In the genomic region with DNA sequence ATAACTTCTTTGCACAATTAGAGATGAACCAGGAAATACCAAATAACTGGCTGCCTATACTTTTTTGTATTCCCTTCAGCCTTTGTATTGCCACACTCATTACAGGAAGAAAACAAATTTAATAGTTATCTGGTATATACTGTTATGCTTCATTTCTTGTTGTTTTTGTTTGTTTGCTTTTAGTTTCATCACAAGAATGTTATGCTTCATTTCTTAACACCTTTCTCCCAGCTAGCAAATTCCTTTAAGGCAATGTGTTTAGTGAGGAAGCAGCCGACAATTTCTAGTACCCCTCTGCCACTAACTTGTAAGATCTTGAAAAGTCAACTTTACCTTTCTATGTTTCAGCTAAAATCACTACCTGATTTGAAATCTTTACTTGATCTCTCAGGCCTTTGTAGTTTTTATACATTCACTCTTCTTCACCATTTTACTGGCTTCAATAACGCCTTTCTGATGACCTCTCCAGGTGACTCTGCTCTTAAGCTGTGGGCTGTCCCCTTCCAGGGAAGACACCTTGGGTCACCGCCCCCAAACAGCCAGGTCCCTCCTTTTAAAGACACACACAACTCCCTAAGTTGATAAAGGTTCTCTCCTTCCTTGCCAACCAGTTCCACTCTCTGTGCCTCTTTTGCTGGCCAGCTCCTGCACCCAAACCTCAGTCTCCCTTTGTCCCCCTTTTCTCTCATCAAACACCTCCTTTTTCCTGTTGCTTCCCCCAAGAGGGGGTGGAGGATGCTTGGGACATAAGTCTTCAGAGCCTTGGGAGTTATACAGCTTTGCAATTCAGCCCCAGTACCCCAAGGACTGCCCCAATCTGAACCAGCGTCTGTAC, we compare ENCODE assay signal across 8 cellular contexts. TPM values are rescaled to one million over a fixed set of nuclear protein-coding genes. Genes with fewer than 3 reads are reported as not detected.
A peak's percentile ranks its signal among the peaks of the same experiment; 100 is the strongest.
DNase-seq lines count a peak whose midpoint lies in the region; ATAC-seq and TF ChIP-seq lines count a peak whose summit lies in the region.

No MANE protein-coding gene starts in this region.

- H3K36me3 ChIP-seq in HEK293 (ENCODE audit: control insufficient read depth in 2 of 2, insufficient read depth in 1 of 2, low read length in 2 of 2) (no peaks in the 10 kb centered on the region), iPS DF 6.9 (ENCODE audit: control insufficient read depth, insufficient read depth, low read length) (no peaks in the 10 kb centered on the region), skeletal muscle satellite cell (ENCODE audit: insufficient read depth, low read length) (no peaks in the 10 kb centered on the region)

- H3K4me3 ChIP-seq in HEK293 (ENCODE audit: low read depth, low read length) (peak overlapping the region; percentile 96), astrocyte of the cerebellum (ENCODE audit: low read depth, low read length) (peak overlapping the region; percentile 93), iPS DF 6.9 (ENCODE audit: low read length) (peak overlapping the region; percentile 92; the same call in 1 of the 2 replicates), skeletal muscle satellite cell (ENCODE audit: low read length) (peak overlapping the region; percentile 99)

- no peak for ATAC-seq in GM19467 (IDR thresholded peaks at IDR 0.05; ENCODE audit: unreplicated experiment)

- H3K9me3 ChIP-seq in HEK293 (ENCODE audit: control insufficient read depth, insufficient read depth, low read depth, low read length) = no peaks in the 10 kb centered on the region
- H3K9me3 ChIP-seq in iPS DF 6.9 (ENCODE audit: control insufficient read depth, insufficient read depth, low read length) = no peaks in the 10 kb centered on the region
- no peaks in the 10 kb centered on the region for H3K9me3 ChIP-seq in skeletal muscle satellite cell (replicated peaks; ENCODE audit: low read length)

- peak overlapping the region; percentile 91 for H3K4me2 ChIP-seq in skeletal muscle satellite cell (ENCODE audit: low read length)

- peak overlapping the region; percentile 96 for H3K9ac ChIP-seq in skeletal muscle satellite cell (ENCODE audit: low read depth, low read length)

- DNase-seq in DMS79 (lab: John Stamatoyannopoulos, UW) (peak; percentile 70), NCI-H128 (lab: John Stamatoyannopoulos, UW; ENCODE audit: unreplicated experiment) (peak; percentile 27), T-helper 2 cell (peak; percentile 40 to 83 (median 65)), astrocyte of the cerebellum (ENCODE audit: low read depth) (no peak), iPS DF 6.9 (ENCODE audit: low read depth, low spot score) (no peak)

- H3K4me1 ChIP-seq in HEK293 (ENCODE audit: control insufficient read depth, insufficient read depth, low read length) = no peaks in the 10 kb centered on the region; the same call in 1 of the 2 replicates
- H3K4me1 ChIP-seq in iPS DF 6.9 (ENCODE audit: control insufficient read depth, insufficient read depth, low read length) = no peaks in the 10 kb centered on the region
- peaks cover 11% of the 10 kb centered on the region for H3K4me1 ChIP-seq in skeletal muscle satellite cell (ENCODE audit: control insufficient read depth, insufficient read depth, low read length)

- H3K27me3 ChIP-seq in iPS DF 6.9 (ENCODE audit: control insufficient read depth, insufficient read depth, low read length) = no peaks in the 10 kb centered on the region
- H3K27me3 ChIP-seq in skeletal muscle satellite cell (ENCODE audit: control insufficient read depth, insufficient read depth, low read length) = peaks cover 7% of the 10 kb centered on the region

- H3K27ac ChIP-seq in HEK293 (ENCODE audit: extremely low read depth, low read depth, low read length) = peak overlapping the region; percentile 98
- no peak overlapping the region for H3K27ac ChIP-seq in iPS DF 6.9 (ENCODE audit: low read length)

- POLR2A ChIA-PET in HEK293 (lab: Yijun Ruan, JAX) = interaction anchor here (0.6 to 1.1 kb wide), 6 partner anchors 11 to 266 kb away, joined by 3 to 5 read pairs (median 4); a partner anchor contains a TSS

- no peak for TF ChIP-seq CTCF in HEK293 (tag by site-specific recombination; IDR thresholded peaks at IDR 0.05)
- TF ChIP-seq CTCF in astrocyte of the cerebellum (IDR thresholded peaks at IDR 0.05; ENCODE audit: low read depth, low read length, missing control alignments) = no peak

- no CpG with 5 or more reads among the region's 4 CpGs for WGBS in iPS DF 6.9 (ENCODE audit: insufficient coverage, insufficient read length)

- CTCF ChIA-PET in HEK293 (lab: Yijun Ruan, JAX) = interaction anchor here (0.6 to 1.0 kb wide), 2 partner anchors 55 to 342 kb away, joined by 3 read pairs; no protein-coding TSS in a partner anchor

- in situ Hi-C loops in astrocyte of the cerebellum (cut with HindIII; ENCODE audit: low sequenced_read_pairs) = no loop called here

TF ChIP-seq in HEK293, 187 proteins besides CTCF, POLR2A, EP300 and RAD21 (continues in another document):
- TF ChIP-seq, protein P1, sequence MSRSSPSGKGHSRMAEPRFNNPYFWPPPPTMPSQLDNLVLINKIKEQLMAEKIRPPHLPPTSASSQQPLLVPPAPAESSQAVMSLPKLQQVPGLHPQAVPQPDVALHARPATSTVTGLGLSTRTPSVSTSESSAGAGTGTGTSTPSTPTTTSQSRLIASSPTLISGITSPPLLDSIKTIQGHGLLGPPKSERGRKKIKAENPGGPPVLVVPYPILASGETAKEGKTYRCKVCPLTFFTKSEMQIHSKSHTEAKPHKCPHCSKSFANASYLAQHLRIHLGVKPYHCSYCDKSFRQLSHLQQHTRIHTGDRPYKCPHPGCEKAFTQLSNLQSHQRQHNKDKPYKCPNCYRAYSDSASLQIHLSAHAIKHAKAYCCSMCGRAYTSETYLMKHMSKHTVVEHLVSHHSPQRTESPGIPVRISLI (tag by site-specific recombination; IDR thresholded peaks at IDR 0.05) = no peak
- TF ChIP-seq ZBTB17 (tag by site-specific recombination; IDR thresholded peaks at IDR 0.05) = peak; percentile 60; the same call in 1 of the 2 replicates
- TF ChIP-seq GFI1B (tag by site-specific recombination; IDR thresholded peaks at IDR 0.05) = no peak
- TF ChIP-seq ZNF174 (tag by site-specific recombination; IDR thresholded peaks at IDR 0.05) = no peak
- TF ChIP-seq SP2 (tag by site-specific recombination; IDR thresholded peaks at IDR 0.05) = peak; percentile 63
- 0 out of 2 replicates have a peak, but pooled peaks have one; percentile 42 for TF ChIP-seq ZEB2 (tag by site-specific recombination; IDR thresholded peaks at IDR 0.05)
- TF ChIP-seq ZNF366 (tag by site-specific recombination; conservative IDR thresholded peaks at IDR 0.05) = peak; percentile 49; the same call in 1 of the 2 replicates
- TF ChIP-seq SCRT2 (tag by site-specific recombination; IDR thresholded peaks at IDR 0.05) = peak; percentile 40
- no peak for TF ChIP-seq ZSCAN16 (tag by site-specific recombination; IDR thresholded peaks at IDR 0.05)
- no peak for TF ChIP-seq ZNF426 (tag by site-specific recombination; IDR thresholded peaks at IDR 0.05)
- TF ChIP-seq, protein P2, sequence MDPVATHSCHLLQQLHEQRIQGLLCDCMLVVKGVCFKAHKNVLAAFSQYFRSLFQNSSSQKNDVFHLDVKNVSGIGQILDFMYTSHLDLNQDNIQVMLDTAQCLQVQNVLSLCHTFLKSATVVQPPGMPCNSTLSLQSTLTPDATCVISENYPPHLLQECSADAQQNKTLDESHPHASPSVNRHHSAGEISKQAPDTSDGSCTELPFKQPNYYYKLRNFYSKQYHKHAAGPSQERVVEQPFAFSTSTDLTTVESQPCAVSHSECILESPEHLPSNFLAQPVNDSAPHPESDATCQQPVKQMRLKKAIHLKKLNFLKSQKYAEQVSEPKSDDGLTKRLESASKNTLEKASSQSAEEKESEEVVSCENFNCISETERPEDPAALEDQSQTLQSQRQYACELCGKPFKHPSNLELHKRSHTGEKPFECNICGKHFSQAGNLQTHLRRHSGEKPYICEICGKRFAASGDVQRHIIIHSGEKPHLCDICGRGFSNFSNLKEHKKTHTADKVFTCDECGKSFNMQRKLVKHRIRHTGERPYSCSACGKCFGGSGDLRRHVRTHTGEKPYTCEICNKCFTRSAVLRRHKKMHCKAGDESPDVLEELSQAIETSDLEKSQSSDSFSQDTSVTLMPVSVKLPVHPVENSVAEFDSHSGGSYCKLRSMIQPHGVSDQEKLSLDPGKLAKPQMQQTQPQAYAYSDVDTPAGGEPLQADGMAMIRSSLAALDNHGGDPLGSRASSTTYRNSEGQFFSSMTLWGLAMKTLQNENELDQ (tag by site-specific recombination; IDR thresholded peaks at IDR 0.05; ENCODE audit: low read depth) = no peak
- TF ChIP-seq, protein P3, sequence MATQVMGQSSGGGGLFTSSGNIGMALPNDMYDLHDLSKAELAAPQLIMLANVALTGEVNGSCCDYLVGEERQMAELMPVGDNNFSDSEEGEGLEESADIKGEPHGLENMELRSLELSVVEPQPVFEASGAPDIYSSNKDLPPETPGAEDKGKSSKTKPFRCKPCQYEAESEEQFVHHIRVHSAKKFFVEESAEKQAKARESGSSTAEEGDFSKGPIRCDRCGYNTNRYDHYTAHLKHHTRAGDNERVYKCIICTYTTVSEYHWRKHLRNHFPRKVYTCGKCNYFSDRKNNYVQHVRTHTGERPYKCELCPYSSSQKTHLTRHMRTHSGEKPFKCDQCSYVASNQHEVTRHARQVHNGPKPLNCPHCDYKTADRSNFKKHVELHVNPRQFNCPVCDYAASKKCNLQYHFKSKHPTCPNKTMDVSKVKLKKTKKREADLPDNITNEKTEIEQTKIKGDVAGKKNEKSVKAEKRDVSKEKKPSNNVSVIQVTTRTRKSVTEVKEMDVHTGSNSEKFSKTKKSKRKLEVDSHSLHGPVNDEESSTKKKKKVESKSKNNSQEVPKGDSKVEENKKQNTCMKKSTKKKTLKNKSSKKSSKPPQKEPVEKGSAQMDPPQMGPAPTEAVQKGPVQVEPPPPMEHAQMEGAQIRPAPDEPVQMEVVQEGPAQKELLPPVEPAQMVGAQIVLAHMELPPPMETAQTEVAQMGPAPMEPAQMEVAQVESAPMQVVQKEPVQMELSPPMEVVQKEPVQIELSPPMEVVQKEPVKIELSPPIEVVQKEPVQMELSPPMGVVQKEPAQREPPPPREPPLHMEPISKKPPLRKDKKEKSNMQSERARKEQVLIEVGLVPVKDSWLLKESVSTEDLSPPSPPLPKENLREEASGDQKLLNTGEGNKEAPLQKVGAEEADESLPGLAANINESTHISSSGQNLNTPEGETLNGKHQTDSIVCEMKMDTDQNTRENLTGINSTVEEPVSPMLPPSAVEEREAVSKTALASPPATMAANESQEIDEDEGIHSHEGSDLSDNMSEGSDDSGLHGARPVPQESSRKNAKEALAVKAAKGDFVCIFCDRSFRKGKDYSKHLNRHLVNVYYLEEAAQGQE (tag by site-specific recombination; IDR thresholded peaks at IDR 0.05) = peak; percentile 86
- no peak for TF ChIP-seq ZNF473 (tag by site-specific recombination; IDR thresholded peaks at IDR 0.05)

RNA-seq across cellular contexts. Expression of a gene that starts 1.2 kb away (rescaled TPM):
- total RNA-seq in skeletal muscle satellite cell (2012; rRNA removed) = 7.1 and 7.9 TPM in 2 replicates

RNA-seq across cellular contexts. Expression of a gene that starts 48.4 kb away (rescaled TPM):
- total RNA-seq in skeletal muscle satellite cell (2012; rRNA removed) = 5.7 and 7.6 TPM in 2 replicates

RNA-seq across cellular contexts. Expression of a gene that starts 52.2 kb away (rescaled TPM):
- total RNA-seq in skeletal muscle satellite cell (2012; rRNA removed) = 21.0 and 39.5 TPM in 2 replicates

Comparison
In these comparisons a context has a peak if more than half of its experiments do, and no peak if none do; other contexts are left out.
1. DNase-seq: peak in DMS79 (single experiment), NCI-H128 (single experiment) and T-helper 2 cell (5 of 5); none in astrocyte of the cerebellum (single experiment) and iPS DF 6.9 (single experiment).
2. Peak in every context shown above with its lines, with median percentiles within 50 percentile points of each other: H3K4me3 ChIP-seq.